8 cellular contexts compared by ENCODE assay signal in the genomic region with DNA sequence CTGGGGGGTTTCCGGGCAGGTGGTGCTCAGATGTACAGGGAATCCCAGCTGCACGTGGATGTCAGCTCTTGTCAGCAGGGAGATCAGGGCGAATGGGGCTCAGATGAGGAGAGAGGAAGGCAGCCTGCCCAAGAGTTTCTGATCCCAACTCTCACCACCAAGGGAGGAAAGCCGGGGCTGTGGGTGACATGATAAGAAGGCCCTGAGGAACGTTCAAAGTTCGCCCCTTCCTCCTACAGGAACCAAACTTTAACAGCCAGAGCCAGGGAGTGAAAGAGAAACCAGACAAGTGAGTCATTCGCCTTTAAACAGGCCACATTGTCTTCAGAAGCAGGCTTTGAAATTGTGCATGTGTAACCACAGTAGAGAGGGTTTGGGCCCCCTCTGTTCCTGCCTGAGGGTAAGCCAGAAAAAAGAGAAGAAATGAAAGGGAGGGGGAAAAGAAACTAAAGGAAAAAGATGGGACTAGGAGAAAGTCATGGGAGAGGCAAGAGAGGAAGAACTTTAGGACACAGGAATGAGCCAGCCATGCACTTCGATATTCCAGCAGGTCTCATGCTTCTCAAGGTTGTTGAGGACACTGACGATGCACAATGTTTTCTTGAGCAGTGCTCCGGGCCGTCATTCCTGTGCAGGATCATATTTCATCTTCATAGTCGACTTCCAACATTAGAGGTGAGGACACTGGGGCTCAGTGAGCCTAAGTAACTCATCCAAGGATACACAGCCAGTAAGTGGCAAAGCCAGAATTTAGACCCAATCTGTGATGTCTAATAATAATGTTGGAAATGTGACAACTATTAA.
DNase-seq lines count a peak whose midpoint lies in the region; ATAC-seq and FAIRE-seq lines count a peak whose summit lies in the region.

No MANE protein-coding gene starts in this region.

- FAIRE-seq in RCC 7860 (lab: Jason Lieb, UNC) = peak; percentile 39

- peaks cover 8% of the 10 kb centered on the region for H3K4me1 Mint-ChIP-seq in T-helper 1 cell treated with Interleukin-12 subunit alpha and Interleukin-12 subunit beta and Interleukin-4 antibody, amounts not matched to agents 30 μg/mL and 1 μg/mL, for 36 hours (ENCODE audit: low read depth)

- H3K27me3 Mint-ChIP-seq in T-helper 1 cell treated with Interleukin-12 subunit alpha and Interleukin-12 subunit beta and Interleukin-4 antibody, amounts not matched to agents 30 μg/mL and 1 μg/mL, for 36 hours (ENCODE audit: low read depth) = no peaks in the 10 kb centered on the region

- ATAC-seq in HG02938 (IDR thresholded peaks at IDR 0.05; ENCODE audit: unreplicated experiment) = peak; percentile 85

- H3K9me3 Mint-ChIP-seq in T-helper 1 cell treated with Interleukin-12 subunit alpha and Interleukin-12 subunit beta and Interleukin-4 antibody, amounts not matched to agents 30 μg/mL and 1 μg/mL, for 36 hours = peaks cover 40% of the 10 kb centered on the region

- peak overlapping the region; percentile 54 for H3K27ac Mint-ChIP-seq in T-helper 1 cell treated with Interleukin-12 subunit alpha and Interleukin-12 subunit beta and Interleukin-4 antibody, amounts not matched to agents 30 μg/mL and 1 μg/mL, for 36 hours

- no peaks in the 10 kb centered on the region for H3K36me3 Mint-ChIP-seq in T-helper 1 cell treated with Interleukin-12 subunit alpha and Interleukin-12 subunit beta and Interleukin-4 antibody, amounts not matched to agents 30 μg/mL and 1 μg/mL, for 36 hours (ENCODE audit: low read depth)

- H3K4me3 Mint-ChIP-seq in T-helper 1 cell treated with Interleukin-12 subunit alpha and Interleukin-12 subunit beta and Interleukin-4 antibody, amounts not matched to agents 30 μg/mL and 1 μg/mL, for 36 hours = peak overlapping the region; percentile 30

- DNase-seq in T-helper 1 cell (no peak), RCC 7860 (ENCODE audit: low spot score) (peak; percentile 40), iPS-NIHi7 (ENCODE audit: extremely low spot score) (peak; percentile 41), NCI-H82 (lab: John Stamatoyannopoulos, UW) (no peak), amniotic stem cell (lab: John Stamatoyannopoulos, UW) (no peak), RPMI8226 (no peak)

Comparison
In these comparisons a context has a peak if more than half of its experiments do, and no peak if none do; other contexts are left out.
1. DNase-seq: peak in RCC 7860 (single experiment) and iPS-NIHi7 (single experiment); none in T-helper 1 cell (0 of 5), NCI-H82 (single experiment), amniotic stem cell (single experiment) and RPMI8226 (single experiment).